1 cellular context compared by ENCODE assay signal in the genomic region with DNA sequence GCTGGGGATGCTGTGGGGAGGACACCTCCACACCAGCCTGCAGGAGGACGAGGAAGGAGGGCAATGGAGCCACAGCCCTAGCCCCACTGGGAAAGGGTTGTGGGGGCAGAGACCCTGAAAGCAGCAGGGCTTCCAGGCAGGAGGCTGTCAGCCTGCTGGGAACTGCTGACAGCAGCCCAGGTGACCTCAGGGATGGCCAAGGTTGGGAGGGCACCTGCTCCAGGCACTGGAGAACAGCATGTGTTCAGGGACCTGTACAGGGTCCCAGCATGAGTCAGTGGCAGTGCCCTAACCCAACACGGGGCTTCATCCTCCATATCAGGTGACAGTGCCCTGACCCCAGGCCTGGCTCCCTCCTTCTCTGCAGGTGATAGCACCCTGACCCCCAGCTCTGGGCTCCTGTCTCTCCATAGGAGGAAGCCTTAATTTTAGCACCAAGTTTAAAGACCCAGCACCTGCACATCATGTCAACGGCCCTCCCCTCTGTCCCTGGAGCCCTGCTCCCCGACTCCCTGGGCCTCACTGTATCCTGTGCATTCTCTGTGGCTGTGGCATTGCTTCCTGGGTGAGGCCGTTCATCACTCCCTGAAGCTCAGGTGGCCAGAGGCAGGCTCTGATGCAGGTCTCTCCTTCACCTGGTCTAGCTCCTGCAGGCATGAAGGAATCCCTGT.
A peak's percentile ranks its signal among the peaks of the same experiment; 100 is the strongest.
TF ChIP-seq lines count a peak whose summit lies in the region.

No MANE protein-coding gene starts in this region.

TF ChIP-seq in H1, 55 proteins besides CTCF, POLR2A, EP300 and RAD21:
- peak; percentile 47 for TF ChIP-seq POLR2AphosphoS5 (IDR thresholded peaks at IDR 0.05; ENCODE audit: low read depth, low read length)
- no peak for TF ChIP-seq MAFK (IDR thresholded peaks at IDR 0.05; ENCODE audit: low read depth, low read length)
- TF ChIP-seq BACH1 (IDR thresholded peaks at IDR 0.05; ENCODE audit: low read length): no peak
- no peak for TF ChIP-seq RBBP5 (IDR thresholded peaks at IDR 0.05; ENCODE audit: borderline replicate concordance, low read depth, low read length)
